ENCODE assay signal across 8 cellular contexts in the genomic region with DNA sequence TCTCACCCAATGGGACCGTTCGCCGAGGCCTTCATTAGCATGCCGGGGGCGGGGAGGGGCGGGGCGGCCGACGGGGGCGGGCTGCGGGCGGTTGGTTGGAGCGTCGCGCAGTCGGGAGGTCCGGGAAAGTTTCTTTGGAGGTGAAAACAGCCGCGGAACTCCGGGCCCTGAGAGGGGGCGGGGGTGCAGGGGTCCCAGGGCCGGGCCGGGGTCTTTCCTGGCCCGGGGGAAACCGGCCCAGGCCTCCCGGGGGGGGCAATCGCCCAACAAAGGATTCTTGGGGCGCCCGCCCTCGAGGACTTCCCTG.
DNase-seq lines count a peak whose midpoint lies in the region; ATAC-seq and TF ChIP-seq lines count a peak whose summit lies in the region.

Gene HMG20B (plus strand): TSS at position 90 of the 307 bp plus-strand sequence. CDS start 366 bp downstream, outside the sequence.

- TF ChIP-seq CTCF in SU-DHL-6 (IDR thresholded peaks at IDR 0.05; ENCODE audit: insufficient read depth, low read length, poor library complexity, severe bottlenecking) (no peak), foreskin fibroblast (IDR thresholded peaks at IDR 0.05; ENCODE audit: low read depth, low read length) (no peak), parathyroid adenoma (IDR thresholded peaks at IDR 0.05) (no peak)

- H3K4me3 ChIP-seq in SU-DHL-6 (ENCODE audit: insufficient read depth, low read length, poor library complexity, severe bottlenecking): peak within 1 kb of the TSS; percentile 78
- H3K4me3 ChIP-seq in foreskin fibroblast (ENCODE audit: low read depth in 1 of 2, low read length in 2 of 2): peak within 1 kb of the TSS; percentile 85 to 96
- H3K4me3 ChIP-seq in parathyroid adenoma (ENCODE audit: low read depth, low read length): peak within 1 kb of the TSS; percentile 87

- TF ChIP-seq POLR2A in GM15510 (IDR thresholded peaks at IDR 0.05; ENCODE audit: borderline replicate concordance, extremely low read depth, insufficient read length): peak; percentile 16

- H3K36me3 ChIP-seq in SU-DHL-6 (ENCODE audit: low read length) (no peaks in the 10 kb centered on the region), parathyroid adenoma (ENCODE audit: control insufficient read depth, insufficient read depth, low read length) (no peaks in the 10 kb centered on the region)

- peaks cover 5% of the 10 kb centered on the region for H3K4me1 ChIP-seq in parathyroid adenoma

- ATAC-seq in GM18519 (IDR thresholded peaks at IDR 0.05; ENCODE audit: low FRiP score, unreplicated experiment): no peak

- H3K9me3 ChIP-seq in SU-DHL-6 (ENCODE audit: insufficient read depth, low read length): no peaks in the 10 kb centered on the region
- H3K9me3 ChIP-seq in parathyroid adenoma (ENCODE audit: control insufficient read depth, low read length): no peaks in the 10 kb centered on the region

- H3K27me3 ChIP-seq in SU-DHL-6 (ENCODE audit: low read length) (no peaks in the 10 kb centered on the region), parathyroid adenoma (ENCODE audit: control insufficient read depth, insufficient read depth, low read length) (no peaks in the 10 kb centered on the region)

- H3K9ac ChIP-seq in SU-DHL-6 (ENCODE audit: low read length) (peak within 1 kb of the TSS; percentile 79), parathyroid adenoma (peak within 1 kb of the TSS; percentile 33)

- H3F3A ChIP-seq in SU-DHL-6 (ENCODE audit: insufficient read depth): no peaks in the 10 kb centered on the region

- DNase-seq in foreskin fibroblast (no peak), hepatic stellate cell (ENCODE audit: low spot score) (no peak), activated gamma-delta T cell treated with Interleukin-2 at 50 U/mL for 16 hours (no peak), HuH-7.5 (ENCODE audit: low spot score) (no peak)

- H3K27ac ChIP-seq in SU-DHL-6 (ENCODE audit: low read depth, low read length): no peak within 1 kb of the TSS; the same call in 1 of the 2 replicates
- peak within 1 kb of the TSS; percentile 40 for H3K27ac ChIP-seq in parathyroid adenoma

- H4K20me1 ChIP-seq in SU-DHL-6 (ENCODE audit: low read depth, low read length): no peaks in the 10 kb centered on the region

- peak within 1 kb of the TSS; percentile 89 for H3K4me2 ChIP-seq in SU-DHL-6 (ENCODE audit: low read depth, low read length, poor library complexity, severe bottlenecking)
- peak within 1 kb of the TSS; percentile 99 for H3K4me2 ChIP-seq in parathyroid adenoma (ENCODE audit: low read length)

- H2AFZ ChIP-seq in SU-DHL-6 (ENCODE audit: low read depth, low read length, severe bottlenecking) (peak within 1 kb of the TSS; percentile 71), parathyroid adenoma (peak within 1 kb of the TSS; percentile 100)

- H3K79me2 ChIP-seq in SU-DHL-6 (ENCODE audit: insufficient read depth, low read length) (no peaks in the 10 kb centered on the region), parathyroid adenoma (no peaks in the 10 kb centered on the region)

- H3K9me2 ChIP-seq in SU-DHL-6 (replicated peaks; ENCODE audit: insufficient read depth, low read length): no peaks in the 10 kb centered on the region
